In the genomic region with DNA sequence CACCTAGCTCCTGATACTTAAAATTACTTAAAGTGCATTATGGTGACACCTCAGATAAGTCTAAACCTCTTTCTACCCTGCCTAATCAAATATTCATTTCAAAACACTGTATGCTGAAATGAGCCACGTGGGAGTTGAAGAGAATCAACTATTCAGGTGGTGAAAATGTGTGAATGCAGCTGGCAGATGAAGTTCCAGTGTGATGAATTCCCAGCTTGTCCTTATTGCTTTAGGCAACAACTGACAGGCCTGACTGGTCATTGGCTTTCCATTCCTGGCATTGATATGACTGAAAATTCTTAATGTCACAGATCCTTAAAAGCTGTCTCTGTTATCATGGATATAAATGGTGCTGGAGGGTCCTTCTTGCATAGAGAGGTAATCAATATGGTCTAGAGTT, we compare ENCODE assay signal across 28 cellular contexts.
"Had no signal": no experiment of that assay in that cellular context is flagged by ENCODE, and none has a peak within 500 bp of the region (broad histone marks: within the 10 kb centered on the region; RNA-seq: fewer than 3 reads in every experiment).

No MANE protein-coding gene starts in this region.

- H3K4me3 ChIP-seq: dorsolateral prefrontal cortex, esophagus squamous epithelium, lung, mucosa of descending colon, neural progenitor cell, prostate gland, sigmoid colon, stomach, thyroid gland had no signal

- H3K4me2 ChIP-seq: neural progenitor cell had no signal

- DNase-seq: dorsolateral prefrontal cortex; effector CD8-positive, alpha-beta T cell; endodermal cell; erythroblast; esophagus squamous epithelium; hypothalamus; kidney; mesenchymal stem cell; mucosa of descending colon; naive B cell; right cardiac atrium; sigmoid colon; stimulated activated CD4-positive, alpha-beta T cell treated with anti-CD3 and anti-CD28 coated beads, Interleukin-2, amount 100 ng/mL, for 24 hours; stimulated activated CD4-positive, alpha-beta T cell treated with anti-CD3 and anti-CD28 coated beads, Interleukin-4, amount 100 ng/mL, for 24 hours; stimulated activated naive CD4-positive, alpha-beta T cell treated with Interleukin-2 at 50 U/mL for 16 hours; stomach; thyroid gland had no signal

- H3K27ac ChIP-seq: dorsolateral prefrontal cortex, esophagus squamous epithelium, neural progenitor cell, parathyroid adenoma, prostate gland, sigmoid colon, stomach, thyroid gland had no signal

- H3K4me1 Mint-ChIP-seq: endodermal cell; naive B cell; neural progenitor cell; stimulated activated effector memory CD8-positive, alpha-beta T cell treated with anti-CD3 and anti-CD28 coated beads, Interleukin-12 subunit alpha, Interleukin-12 subunit beta, amount 100 ng/mL, for 72 hours had no signal

- ATAC-seq: left lobe of liver; mucosa of descending colon; natural killer cell treated with Interleukin-12 subunit alpha and Interleukin-12 subunit beta and Interleukin-15 and Interleukin-18, amount 100 ng/mL, for 72 hours; right cardiac atrium; stimulated activated effector memory CD8-positive, alpha-beta T cell treated with anti-CD3 and anti-CD28 coated beads, Interleukin-12 subunit alpha, Interleukin-12 subunit beta, amount 100 ng/mL, for 72 hours had no signal

- H3K27ac Mint-ChIP-seq: endodermal cell; mesothelial cell of epicardium; natural killer cell treated with Interleukin-12 subunit alpha and Interleukin-12 subunit beta and Interleukin-15 and Interleukin-18, amount 100 ng/mL, for 72 hours; neural progenitor cell; stimulated activated effector memory CD8-positive, alpha-beta T cell treated with anti-CD3 and anti-CD28 coated beads, Interleukin-12 subunit alpha, Interleukin-12 subunit beta, amount 100 ng/mL, for 72 hours; type B pancreatic cell had no signal

- H3K36me3 ChIP-seq: esophagus squamous epithelium, neural progenitor cell, prostate gland, sigmoid colon, stomach, thyroid gland had no signal

- H2AFZ ChIP-seq: neural progenitor cell, parathyroid adenoma had no signal

- H3K9ac ChIP-seq: neural progenitor cell, parathyroid adenoma had no signal

- H3K27me3 ChIP-seq: dorsolateral prefrontal cortex, esophagus squamous epithelium, neural progenitor cell, sigmoid colon, stomach, thyroid gland had no signal

- H3K79me2 ChIP-seq: parathyroid adenoma had no signal

- H3K36me3 Mint-ChIP-seq: natural killer cell treated with Interleukin-12 subunit alpha and Interleukin-12 subunit beta and Interleukin-15 and Interleukin-18, amount 100 ng/mL, for 72 hours; neural progenitor cell; stimulated activated effector memory CD8-positive, alpha-beta T cell treated with anti-CD3 and anti-CD28 coated beads, Interleukin-12 subunit alpha, Interleukin-12 subunit beta, amount 100 ng/mL, for 72 hours had no signal

- FAIRE-seq: colon, frontal cortex, kidney had no signal

- H3K27me3 Mint-ChIP-seq: naive B cell; natural killer cell treated with Interleukin-12 subunit alpha and Interleukin-12 subunit beta and Interleukin-15 and Interleukin-18, amount 100 ng/mL, for 72 hours; type B pancreatic cell had no signal

- H3K4me1 ChIP-seq: esophagus squamous epithelium, neural progenitor cell, parathyroid adenoma, prostate gland, stomach had no signal

- H3K9me3 ChIP-seq: esophagus squamous epithelium, mucosa of descending colon, prostate gland, sigmoid colon, thyroid gland had no signal

- H3K4me3 Mint-ChIP-seq: endodermal cell; mesothelial cell of epicardium; naive B cell; natural killer cell treated with Interleukin-12 subunit alpha and Interleukin-12 subunit beta and Interleukin-15 and Interleukin-18, amount 100 ng/mL, for 72 hours; neural progenitor cell; stimulated activated effector memory CD8-positive, alpha-beta T cell treated with anti-CD3 and anti-CD28 coated beads, Interleukin-12 subunit alpha, Interleukin-12 subunit beta, amount 100 ng/mL, for 72 hours; type B pancreatic cell had no signal

- H3K9me3 Mint-ChIP-seq: natural killer cell treated with Interleukin-12 subunit alpha and Interleukin-12 subunit beta and Interleukin-15 and Interleukin-18, amount 100 ng/mL, for 72 hours; stimulated activated effector memory CD8-positive, alpha-beta T cell treated with anti-CD3 and anti-CD28 coated beads, Interleukin-12 subunit alpha, Interleukin-12 subunit beta, amount 100 ng/mL, for 72 hours had no signal
